ENCODE assay signal across 10 cellular contexts in genomic region chr11:118003021-118003423, GRCh38. TPM values are rescaled to one million over a fixed set of nuclear protein-coding genes. Genes with fewer than 3 reads are reported as not detected.
DNase-seq lines count a peak whose midpoint lies in the region; ATAC-seq and TF ChIP-seq lines count a peak whose summit lies in the region.
"Had no signal": no experiment of that assay in that cellular context is flagged by ENCODE, and none has a peak within 500 bp of the region (broad histone marks: within the 10 kb centered on the region; RNA-seq: fewer than 3 reads in every experiment).

No MANE protein-coding gene starts in this region.

- H3K27ac Mint-ChIP-seq in stimulated activated naive B cell treated with anti-CD40 and anti-IgM and Interleukin-4, amounts not matched to agents 10 μg/mL and 1 μg/mL and 100 μg/mL, for 72 hours, result peak overlapping the region; percentile 94

- TF ChIP-seq POLR2A in gastroesophageal sphincter (IDR thresholded peaks at IDR 0.05), result no peak

- no peak for TF ChIP-seq CTCF in gastroesophageal sphincter (IDR thresholded peaks at IDR 0.05)

- WGBS in gastroesophageal sphincter (ENCODE audit: low coverage in 1 of 2), 2 donors, result 20% methylated on average over 1 of the region's 1 CpG; no CpG with 5 or more reads in 1 of the 2 donors

- H3K27ac ChIP-seq in gastroesophageal sphincter (peak overlapping the region in 3 of 4 donors; percentile 33 to 65 (median 42)), SJCRH30 (no peak overlapping the region)

- no peak for ATAC-seq in gastroesophageal sphincter
- peak; percentile 44 to 47 for ATAC-seq in stimulated activated naive B cell treated with anti-CD40 and anti-IgM and Interleukin-4, amounts not matched to agents 10 μg/mL and 1 μg/mL and 100 μg/mL, for 72 hours (replicated peaks)
- no peak for ATAC-seq in HG02840 (IDR thresholded peaks at IDR 0.05; ENCODE audit: low FRiP score, unreplicated experiment)
- no peak for ATAC-seq in HG02678 (IDR thresholded peaks at IDR 0.05; ENCODE audit: unreplicated experiment)
- ATAC-seq: PC-3 had no signal

- H3K36me3 Mint-ChIP-seq in stimulated activated naive B cell treated with anti-CD40 and anti-IgM and Interleukin-4, amounts not matched to agents 10 μg/mL and 1 μg/mL and 100 μg/mL, for 72 hours, result peaks cover 44 to 55% of the 10 kb centered on the region in 2 donors

- DNase-seq in MV-4-11 (lab: John Stamatoyannopoulos, UW), result peak; percentile 36
- DNase-seq in activated CD4-positive, alpha-beta T cell treated with anti-CD3 and anti-CD28 coated beads, Interleukin-2, amount 50 U/mL, for 1 hour, result peak; percentile 41
- DNase-seq in stimulated activated naive B cell treated with anti-CD40 and anti-IgM and Interleukin-4, amounts not matched to agents 10 μg/mL and 1 μg/mL and 100 μg/mL, for 72 hours, result peak; percentile 55
- no peak for DNase-seq in SJCRH30
- DNase-seq: PC-3 had no signal

- H3K9me3 ChIP-seq in gastroesophageal sphincter, result peaks cover 0 to 8% (median 0%) of the 10 kb centered on the region in 3 donors
- H3K9me3 ChIP-seq in SJCRH30 (replicated peaks), result no peaks in the 10 kb centered on the region
- H3K9me3 ChIP-seq: prostate gland had no signal

- no peak for TF ChIP-seq EP300 in gastroesophageal sphincter (IDR thresholded peaks at IDR 0.05)

- H3K4me3 Mint-ChIP-seq in stimulated activated naive B cell treated with anti-CD40 and anti-IgM and Interleukin-4, amounts not matched to agents 10 μg/mL and 1 μg/mL and 100 μg/mL, for 72 hours, result peak overlapping the region; percentile 17 to 37

- H3K27me3 ChIP-seq in gastroesophageal sphincter (peaks cover 11% of the 10 kb centered on the region), SJCRH30 (no peaks in the 10 kb centered on the region)

- H3K36me3 ChIP-seq in gastroesophageal sphincter, result peaks cover 0 to 19% of the 10 kb centered on the region in 2 donors
- no peaks in the 10 kb centered on the region for H3K36me3 ChIP-seq in SJCRH30
- H3K36me3 ChIP-seq: prostate gland had no signal

- no peaks in the 10 kb centered on the region for H3K27me3 Mint-ChIP-seq in stimulated activated naive B cell treated with anti-CD40 and anti-IgM and Interleukin-4, amounts not matched to agents 10 μg/mL and 1 μg/mL and 100 μg/mL, for 72 hours

- peaks cover 75 to 95% of the 10 kb centered on the region in 2 donors for H3K4me1 Mint-ChIP-seq in stimulated activated naive B cell treated with anti-CD40 and anti-IgM and Interleukin-4, amounts not matched to agents 10 μg/mL and 1 μg/mL and 100 μg/mL, for 72 hours

- no peak overlapping the region for H3K4me3 ChIP-seq in gastroesophageal sphincter
- no peak overlapping the region for H3K4me3 ChIP-seq in SJCRH30
- H3K4me3 ChIP-seq: prostate gland had no signal

- H3K9me3 Mint-ChIP-seq in stimulated activated naive B cell treated with anti-CD40 and anti-IgM and Interleukin-4, amounts not matched to agents 10 μg/mL and 1 μg/mL and 100 μg/mL, for 72 hours, result peaks cover 4 to 7% of the 10 kb centered on the region in 2 donors

- peaks cover 0 to 8% (median 0%) of the 10 kb centered on the region in 3 donors for H3K4me1 ChIP-seq in gastroesophageal sphincter
- H3K4me1 ChIP-seq in SJCRH30, result no peaks in the 10 kb centered on the region
- H3K4me1 ChIP-seq: prostate gland had no signal

RNA-seq across cellular contexts. Expression of gene IL10RA, which starts 16.8 kb away (rescaled TPM):
- 10 to 100 TPM; 16.7 to 37.3 (median 24.3) TPM for total RNA-seq in gastroesophageal sphincter
- not detected in 2 replicates for total RNA-seq in SJCRH30 (2014; rRNA removed; shearing (Covaris generic))
- total RNA-seq: HT1080, PC-3 had no signal

Comparison
In these comparisons a context has a peak if more than half of its experiments do, and no peak if none do; other contexts are left out.
1. DNase-seq: peak in MV-4-11 (single experiment), activated CD4-positive, alpha-beta T cell treated with anti-CD3 and anti-CD28 coated beads, Interleukin-2, amount 50 U/mL, for 1 hour (single experiment) and stimulated activated naive B cell treated with anti-CD40 and anti-IgM and Interleukin-4, amounts not matched to agents 10 μg/mL and 1 μg/mL and 100 μg/mL, for 72 hours (single experiment); none in SJCRH30 (0 of 2).
2. ATAC-seq: peak in stimulated activated naive B cell treated with anti-CD40 and anti-IgM and Interleukin-4, amounts not matched to agents 10 μg/mL and 1 μg/mL and 100 μg/mL, for 72 hours (2 of 2); none in gastroesophageal sphincter (single experiment), HG02840 (single experiment) and HG02678 (single experiment).
3. RNA of gene IL10RA, which starts 16.8 kb away (total RNA-seq): 16.7 to 37.3 TPM in gastroesophageal sphincter; not detected in SJCRH30; every median in the first group is over 10 times any median in the second.